ENCODE assay signal across 9 cellular contexts in genomic region chr11:64447717-64448598, GRCh38.
DNase-seq lines count a peak whose midpoint lies in the region; ATAC-seq and TF ChIP-seq lines count a peak whose summit lies in the region.
"Had no signal": no experiment of that assay in that cellular context is flagged by ENCODE, and none has a peak within 500 bp of the region (broad histone marks: within the 10 kb centered on the region; RNA-seq: fewer than 3 reads in every experiment).

No MANE protein-coding gene starts in this region.

- peaks cover 21% of the 10 kb centered on the region for H3K27me3 Mint-ChIP-seq in activated T-helper 2 cell treated with anti-CD3 and anti-CD28 coated beads, Interferon-gamma antibody, Interleukin-2, Interleukin-4, amounts not matched to agents 10 μg/mL and 5 μg/mL and 100 μg/mL, durations not matched to agents 14 hours and 24 hours and 36 hours (ENCODE audit: low read depth)
- H3K27me3 Mint-ChIP-seq in immature natural killer cell (ENCODE audit: low read depth in 3 of 3): peaks cover 5 to 7% (median 6%) of the 10 kb centered on the region in 3 donors

- peaks cover 4% of the 10 kb centered on the region; the same call in 1 of the 2 replicates for H3K9me3 ChIP-seq in DOHH2 (ENCODE audit: control insufficient read depth, insufficient read depth, low read length)
- peaks cover 3% of the 10 kb centered on the region; the same call in 1 of the 2 replicates for H3K9me3 ChIP-seq in HUES6 (ENCODE audit: control insufficient read depth, insufficient read depth, low read depth, low read length)
- H3K9me3 ChIP-seq: ovary had no signal

- H3K4me1 Mint-ChIP-seq in activated T-helper 2 cell treated with anti-CD3 and anti-CD28 coated beads, Interferon-gamma antibody, Interleukin-2, Interleukin-4, amounts not matched to agents 10 μg/mL and 5 μg/mL and 100 μg/mL, durations not matched to agents 14 hours and 24 hours and 36 hours (ENCODE audit: low read depth): peaks cover 15% of the 10 kb centered on the region
- H3K4me1 Mint-ChIP-seq in immature natural killer cell: peaks cover 14 to 20% of the 10 kb centered on the region in 2 donors

- peak overlapping the region; percentile 96 for H3K27ac ChIP-seq in DOHH2 (ENCODE audit: low read depth, low read length)
- H3K27ac ChIP-seq in HUES6 (ENCODE audit: low read depth, low read length): no peak overlapping the region
- H3K27ac ChIP-seq: ovary had no signal

- H3K36me3 ChIP-seq in DOHH2 (ENCODE audit: control insufficient read depth, low read length): no peaks in the 10 kb centered on the region
- no peaks in the 10 kb centered on the region for H3K36me3 ChIP-seq in HUES6 (ENCODE audit: control insufficient read depth, insufficient read depth, low read length)
- H3K36me3 ChIP-seq: ovary had no signal

- peaks cover 27% of the 10 kb centered on the region for H3F3A ChIP-seq in DOHH2 (ENCODE audit: control insufficient read depth, insufficient read depth)

- H3K27ac Mint-ChIP-seq in activated T-helper 2 cell treated with anti-CD3 and anti-CD28 coated beads, Interferon-gamma antibody, Interleukin-2, Interleukin-4, amounts not matched to agents 10 μg/mL and 5 μg/mL and 100 μg/mL, durations not matched to agents 14 hours and 24 hours and 36 hours: no peak overlapping the region
- no peak overlapping the region for H3K27ac Mint-ChIP-seq in immature natural killer cell

- H3K9me3 Mint-ChIP-seq in activated T-helper 2 cell treated with anti-CD3 and anti-CD28 coated beads, Interferon-gamma antibody, Interleukin-2, Interleukin-4, amounts not matched to agents 10 μg/mL and 5 μg/mL and 100 μg/mL, durations not matched to agents 14 hours and 24 hours and 36 hours: no peaks in the 10 kb centered on the region
- no peaks in the 10 kb centered on the region for H3K9me3 Mint-ChIP-seq in immature natural killer cell

- H3K4me3 ChIP-seq in DOHH2 (ENCODE audit: low read length) (peak overlapping the region; percentile 74), HUES6 (ENCODE audit: low read depth, low read length) (peak overlapping the region; percentile 38; the same call in 1 of the 2 replicates)

- TF ChIP-seq CTCF in DOHH2 (IDR thresholded peaks at IDR 0.05; ENCODE audit: low read depth, low read length, poor library complexity, severe bottlenecking): no peak

- intact Hi-C loops in activated T-helper 2 cell treated with anti-CD3 and anti-CD28 coated beads, Interferon-gamma antibody, Interleukin-2, Interleukin-4, amounts not matched to agents 10 μg/mL and 5 μg/mL and 100 μg/mL, durations not matched to agents 14 hours and 24 hours and 36 hours (cut with micrococcal nuclease): loop anchor here (2.0 kb wide), 1 partner anchor 205 kb away; no protein-coding TSS in a partner anchor

- no peaks in the 10 kb centered on the region for H4K20me1 ChIP-seq in DOHH2 (ENCODE audit: control insufficient read depth, insufficient read depth, low read depth, low read length)

- H3K27me3 ChIP-seq in DOHH2 (ENCODE audit: control insufficient read depth, low read length) (no peaks in the 10 kb centered on the region), HUES6 (ENCODE audit: control insufficient read depth, insufficient read depth, low read length) (peaks cover 17% of the 10 kb centered on the region)
- H3K27me3 ChIP-seq: ovary had no signal

- H3K9me2 ChIP-seq in DOHH2 (replicated peaks; ENCODE audit: control insufficient read depth, low read length): no peaks in the 10 kb centered on the region

- H3K4me2 ChIP-seq in DOHH2 (ENCODE audit: low read length): peak overlapping the region; percentile 97

- no peaks in the 10 kb centered on the region for H3K36me3 Mint-ChIP-seq in activated T-helper 2 cell treated with anti-CD3 and anti-CD28 coated beads, Interferon-gamma antibody, Interleukin-2, Interleukin-4, amounts not matched to agents 10 μg/mL and 5 μg/mL and 100 μg/mL, durations not matched to agents 14 hours and 24 hours and 36 hours (ENCODE audit: low read depth)
- no peaks in the 10 kb centered on the region for H3K36me3 Mint-ChIP-seq in immature natural killer cell

- peak overlapping the region; percentile 8 for H3K4me3 Mint-ChIP-seq in activated T-helper 2 cell treated with anti-CD3 and anti-CD28 coated beads, Interferon-gamma antibody, Interleukin-2, Interleukin-4, amounts not matched to agents 10 μg/mL and 5 μg/mL and 100 μg/mL, durations not matched to agents 14 hours and 24 hours and 36 hours (ENCODE audit: low read depth)
- H3K4me3 Mint-ChIP-seq in immature natural killer cell: peak overlapping the region in 4 of 5 donors; percentile 13 to 88 (median 51)

- H3K9ac ChIP-seq in HUES6 (ENCODE audit: low read length): no peak overlapping the region

- no peaks in the 10 kb centered on the region for H3K79me2 ChIP-seq in DOHH2 (ENCODE audit: control insufficient read depth, low read length)

- no peak for ATAC-seq in stimulated activated naive CD8-positive, alpha-beta T cell treated with anti-CD3 and anti-CD28 coated beads, Interleukin-15, Interleukin-2, amounts not matched to agents 100 U/mL and 50 U/mL, for 24 hours

- H3K4me1 ChIP-seq in DOHH2 (ENCODE audit: control insufficient read depth, low read length) (peaks cover 73% of the 10 kb centered on the region), HUES6 (ENCODE audit: control insufficient read depth, insufficient read depth, low read length) (peaks cover 8% of the 10 kb centered on the region)

- DNase-seq in activated T-helper 2 cell treated with anti-CD3 and anti-CD28 coated beads, Interferon-gamma antibody, Interleukin-2, Interleukin-4, amounts not matched to agents 10 μg/mL and 5 μg/mL and 100 μg/mL, durations not matched to agents 14 hours and 24 hours and 36 hours (ENCODE audit: low spot score): no peak
- DNase-seq in immature natural killer cell: no peak
- peak; percentile 9 for DNase-seq in stimulated activated naive CD8-positive, alpha-beta T cell treated with anti-CD3 and anti-CD28 coated beads, Interleukin-15, Interleukin-2, amounts not matched to agents 100 U/mL and 50 U/mL, for 24 hours
- no peak for DNase-seq in stimulated activated CD4-positive, alpha-beta T cell treated with anti-CD3 and anti-CD28 coated beads, Interleukin-2, amount 100 ng/mL, for 48 hours
- DNase-seq in stimulated activated CD4-positive, alpha-beta T cell treated with anti-CD3 and anti-CD28 coated beads, Interleukin-4, amount 100 ng/mL, for 4 hours: no peak
- no peak for DNase-seq in activated CD4-positive, alpha-beta T cell treated with anti-CD3 and anti-CD28 coated beads for 1 hour
